ENCODE assay signal across 1 cellular context in the genomic region with DNA sequence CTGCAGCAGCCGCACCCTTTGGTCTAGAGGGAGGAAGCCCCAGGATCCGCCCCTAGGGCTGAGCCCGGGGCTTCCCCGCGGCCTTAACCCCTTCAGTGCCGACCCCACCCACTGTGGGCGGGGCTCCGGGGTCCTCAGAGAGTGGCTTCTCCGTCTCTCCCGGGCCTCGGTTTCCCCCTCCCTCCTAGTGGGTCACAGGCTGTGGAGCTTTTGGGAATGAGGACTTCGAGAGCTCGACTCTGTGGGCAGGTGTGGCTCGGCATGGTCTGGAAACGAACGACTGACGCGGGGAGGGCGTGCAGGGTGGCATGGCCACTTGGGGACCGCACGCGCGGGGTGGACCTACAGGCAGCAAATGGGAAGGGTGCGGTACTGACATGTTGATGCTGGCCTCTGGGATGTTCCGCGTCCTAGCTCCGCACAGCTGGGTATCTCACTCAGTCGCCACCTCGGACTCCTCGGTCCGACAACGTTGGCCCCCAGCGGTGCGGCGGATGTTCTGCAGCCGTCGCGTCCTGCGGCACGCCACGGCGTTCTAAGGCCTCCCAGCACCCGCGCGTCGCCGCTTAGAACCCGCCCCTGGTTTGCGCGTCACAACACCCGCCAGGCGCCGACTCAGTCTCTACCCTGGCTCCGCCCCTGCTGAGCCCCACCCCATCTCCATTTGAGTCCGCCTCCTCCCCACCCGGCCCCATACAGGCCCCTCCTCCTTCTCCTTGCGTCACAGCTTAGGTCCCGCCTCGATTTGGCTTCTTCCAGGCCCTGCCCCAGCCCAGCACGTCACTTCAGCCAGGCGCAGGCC.
TF ChIP-seq lines count a peak whose summit lies in the region.

A gene with protein sequence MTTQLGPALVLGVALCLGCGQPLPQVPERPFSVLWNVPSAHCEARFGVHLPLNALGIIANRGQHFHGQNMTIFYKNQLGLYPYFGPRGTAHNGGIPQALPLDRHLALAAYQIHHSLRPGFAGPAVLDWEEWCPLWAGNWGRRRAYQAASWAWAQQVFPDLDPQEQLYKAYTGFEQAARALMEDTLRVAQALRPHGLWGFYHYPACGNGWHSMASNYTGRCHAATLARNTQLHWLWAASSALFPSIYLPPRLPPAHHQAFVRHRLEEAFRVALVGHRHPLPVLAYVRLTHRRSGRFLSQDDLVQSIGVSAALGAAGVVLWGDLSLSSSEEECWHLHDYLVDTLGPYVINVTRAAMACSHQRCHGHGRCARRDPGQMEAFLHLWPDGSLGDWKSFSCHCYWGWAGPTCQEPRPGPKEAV (minus strand): TSS at position 570 of the 802 bp plus-strand sequence. CDS start 3,803 bp downstream, outside the sequence.
A gene with protein sequence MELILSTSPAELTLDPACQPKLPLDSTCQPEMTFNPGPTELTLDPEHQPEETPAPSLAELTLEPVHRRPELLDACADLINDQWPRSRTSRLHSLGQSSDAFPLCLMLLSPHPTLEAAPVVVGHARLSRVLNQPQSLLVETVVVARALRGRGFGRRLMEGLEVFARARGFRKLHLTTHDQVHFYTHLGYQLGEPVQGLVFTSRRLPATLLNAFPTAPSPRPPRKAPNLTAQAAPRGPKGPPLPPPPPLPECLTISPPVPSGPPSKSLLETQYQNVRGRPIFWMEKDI (minus strand): TSS at position 570 of the 802 bp plus-strand sequence. CDS start 1,942 bp downstream, outside the sequence.

TF ChIP-seq in K562, 482 proteins besides CTCF, POLR2A, EP300 and RAD21 (continues in another document):
- TF ChIP-seq, protein P1, sequence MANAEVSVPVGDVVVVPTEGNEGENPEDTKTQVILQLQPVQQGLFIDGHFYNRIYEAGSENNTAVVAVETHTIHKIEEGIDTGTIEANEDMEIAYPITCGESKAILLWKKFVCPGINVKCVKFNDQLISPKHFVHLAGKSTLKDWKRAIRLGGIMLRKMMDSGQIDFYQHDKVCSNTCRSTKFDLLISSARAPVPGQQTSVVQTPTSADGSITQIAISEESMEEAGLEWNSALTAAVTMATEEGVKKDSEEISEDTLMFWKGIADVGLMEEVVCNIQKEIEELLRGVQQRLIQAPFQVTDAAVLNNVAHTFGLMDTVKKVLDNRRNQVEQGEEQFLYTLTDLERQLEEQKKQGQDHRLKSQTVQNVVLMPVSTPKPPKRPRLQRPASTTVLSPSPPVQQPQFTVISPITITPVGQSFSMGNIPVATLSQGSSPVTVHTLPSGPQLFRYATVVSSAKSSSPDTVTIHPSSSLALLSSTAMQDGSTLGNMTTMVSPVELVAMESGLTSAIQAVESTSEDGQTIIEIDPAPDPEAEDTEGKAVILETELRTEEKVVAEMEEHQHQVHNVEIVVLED (CRISPR knock-in tag; IDR thresholded peaks at IDR 0.05), result peak; percentile 86
- TF ChIP-seq, protein P2, sequence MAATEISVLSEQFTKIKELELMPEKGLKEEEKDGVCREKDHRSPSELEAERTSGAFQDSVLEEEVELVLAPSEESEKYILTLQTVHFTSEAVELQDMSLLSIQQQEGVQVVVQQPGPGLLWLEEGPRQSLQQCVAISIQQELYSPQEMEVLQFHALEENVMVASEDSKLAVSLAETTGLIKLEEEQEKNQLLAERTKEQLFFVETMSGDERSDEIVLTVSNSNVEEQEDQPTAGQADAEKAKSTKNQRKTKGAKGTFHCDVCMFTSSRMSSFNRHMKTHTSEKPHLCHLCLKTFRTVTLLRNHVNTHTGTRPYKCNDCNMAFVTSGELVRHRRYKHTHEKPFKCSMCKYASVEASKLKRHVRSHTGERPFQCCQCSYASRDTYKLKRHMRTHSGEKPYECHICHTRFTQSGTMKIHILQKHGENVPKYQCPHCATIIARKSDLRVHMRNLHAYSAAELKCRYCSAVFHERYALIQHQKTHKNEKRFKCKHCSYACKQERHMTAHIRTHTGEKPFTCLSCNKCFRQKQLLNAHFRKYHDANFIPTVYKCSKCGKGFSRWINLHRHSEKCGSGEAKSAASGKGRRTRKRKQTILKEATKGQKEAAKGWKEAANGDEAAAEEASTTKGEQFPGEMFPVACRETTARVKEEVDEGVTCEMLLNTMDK (IDR thresholded peaks at IDR 0.05; ENCODE audit: borderline replicate concordance, insufficient read depth, low read depth, low read length, poor library complexity, severe bottlenecking), result peak; percentile 38
- TF ChIP-seq SRSF3 (IDR thresholded peaks at IDR 0.05; ENCODE audit: insufficient read depth, low read length) (no peak), MYC (IDR thresholded peaks at IDR 0.05; ENCODE audit: low read depth, low read length) (peak; percentile 32; the same call in 1 of the 2 replicates), MYC (CRISPR knock-in tag; IDR thresholded peaks at IDR 0.05; ENCODE audit: borderline replicate concordance, low read depth) (0 out of 2 replicates have a peak, but pooled peaks have one; percentile 61), FIP1L1 (IDR thresholded peaks at IDR 0.05; ENCODE audit: low read depth, low read length, poor library complexity, severe bottlenecking) (peak; percentile 52), POLR2AphosphoS5 (IDR thresholded peaks at IDR 0.05; ENCODE audit: control insufficient read depth, insufficient read depth, low read depth, low read length) (0 out of 2 replicates have a peak, but pooled peaks have one; percentile 15), RNF2 (IDR thresholded peaks at IDR 0.05) (no peak), NRF1 (conservative IDR thresholded peaks at IDR 0.05 in 1 of 2, IDR thresholded peaks at IDR 0.05 in 1 of 2) (peak; percentile 89 to 90), ZNF274 (IDR thresholded peaks at IDR 0.05; ENCODE audit: borderline replicate concordance, low read depth, low read length) (no peak), HDAC1 (IDR thresholded peaks at IDR 0.05) (peak in 1 of 2 experiments; percentile 86; a peak in 2 of 4 replicates), KLF1 (tag; IDR thresholded peaks at IDR 0.05) (peak; percentile 39; the same call in 1 of the 2 replicates), FOXK1 (CRISPR knock-in tag; IDR thresholded peaks at IDR 0.05; ENCODE audit: borderline replicate concordance) (0 out of 2 replicates have a peak, but pooled peaks have one; percentile 17), HSF4 (CRISPR knock-in tag; IDR thresholded peaks at IDR 0.05; ENCODE audit: borderline replicate concordance) (no peak), NR4A1 (CRISPR knock-in tag; IDR thresholded peaks at IDR 0.05) (no peak), NR4A1 (tag; IDR thresholded peaks at IDR 0.05) (0 out of 2 replicates have a peak, but pooled peaks have one; percentile 29), NFYB (IDR thresholded peaks at IDR 0.05; ENCODE audit: extremely low read depth, insufficient read length) (no peak), ZNF444 (CRISPR knock-in tag; IDR thresholded peaks at IDR 0.05) (no peak), IRF2 (CRISPR knock-in tag; IDR thresholded peaks at IDR 0.05) (no peak)
- TF ChIP-seq, protein P3, sequence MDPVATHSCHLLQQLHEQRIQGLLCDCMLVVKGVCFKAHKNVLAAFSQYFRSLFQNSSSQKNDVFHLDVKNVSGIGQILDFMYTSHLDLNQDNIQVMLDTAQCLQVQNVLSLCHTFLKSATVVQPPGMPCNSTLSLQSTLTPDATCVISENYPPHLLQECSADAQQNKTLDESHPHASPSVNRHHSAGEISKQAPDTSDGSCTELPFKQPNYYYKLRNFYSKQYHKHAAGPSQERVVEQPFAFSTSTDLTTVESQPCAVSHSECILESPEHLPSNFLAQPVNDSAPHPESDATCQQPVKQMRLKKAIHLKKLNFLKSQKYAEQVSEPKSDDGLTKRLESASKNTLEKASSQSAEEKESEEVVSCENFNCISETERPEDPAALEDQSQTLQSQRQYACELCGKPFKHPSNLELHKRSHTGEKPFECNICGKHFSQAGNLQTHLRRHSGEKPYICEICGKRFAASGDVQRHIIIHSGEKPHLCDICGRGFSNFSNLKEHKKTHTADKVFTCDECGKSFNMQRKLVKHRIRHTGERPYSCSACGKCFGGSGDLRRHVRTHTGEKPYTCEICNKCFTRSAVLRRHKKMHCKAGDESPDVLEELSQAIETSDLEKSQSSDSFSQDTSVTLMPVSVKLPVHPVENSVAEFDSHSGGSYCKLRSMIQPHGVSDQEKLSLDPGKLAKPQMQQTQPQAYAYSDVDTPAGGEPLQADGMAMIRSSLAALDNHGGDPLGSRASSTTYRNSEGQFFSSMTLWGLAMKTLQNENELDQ (CRISPR knock-in tag; IDR thresholded peaks at IDR 0.05; ENCODE audit: borderline replicate concordance), result 0 out of 2 replicates have a peak, but pooled peaks have one; percentile 26
- TF ChIP-seq, protein P4, sequence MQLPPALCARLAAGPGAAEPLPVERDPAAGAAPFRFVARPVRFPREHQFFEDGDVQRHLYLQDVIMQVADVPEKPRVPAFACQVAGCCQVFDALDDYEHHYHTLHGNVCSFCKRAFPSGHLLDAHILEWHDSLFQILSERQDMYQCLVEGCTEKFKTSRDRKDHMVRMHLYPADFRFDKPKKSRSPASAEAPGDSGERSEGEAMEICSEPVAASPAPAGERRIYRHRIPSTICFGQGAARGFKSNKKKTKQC (CRISPR knock-in tag; IDR thresholded peaks at IDR 0.05), result peak; percentile 70; the same call in 1 of the 2 replicates
- TF ChIP-seq, protein P5, sequence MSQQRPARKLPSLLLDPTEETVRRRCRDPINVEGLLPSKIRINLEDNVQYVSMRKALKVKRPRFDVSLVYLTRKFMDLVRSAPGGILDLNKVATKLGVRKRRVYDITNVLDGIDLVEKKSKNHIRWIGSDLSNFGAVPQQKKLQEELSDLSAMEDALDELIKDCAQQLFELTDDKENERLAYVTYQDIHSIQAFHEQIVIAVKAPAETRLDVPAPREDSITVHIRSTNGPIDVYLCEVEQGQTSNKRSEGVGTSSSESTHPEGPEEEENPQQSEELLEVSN (IDR thresholded peaks at IDR 0.05; ENCODE audit: borderline replicate concordance in 1 of 2, extremely low read depth in 1 of 2, insufficient read depth in 1 of 2, insufficient read length in 1 of 2, low read depth in 1 of 2, low read length in 1 of 2, poor library complexity in 1 of 2, severe bottlenecking in 1 of 2), result peak in 1 of 2 experiments; percentile 26
- TF ChIP-seq, protein P6, sequence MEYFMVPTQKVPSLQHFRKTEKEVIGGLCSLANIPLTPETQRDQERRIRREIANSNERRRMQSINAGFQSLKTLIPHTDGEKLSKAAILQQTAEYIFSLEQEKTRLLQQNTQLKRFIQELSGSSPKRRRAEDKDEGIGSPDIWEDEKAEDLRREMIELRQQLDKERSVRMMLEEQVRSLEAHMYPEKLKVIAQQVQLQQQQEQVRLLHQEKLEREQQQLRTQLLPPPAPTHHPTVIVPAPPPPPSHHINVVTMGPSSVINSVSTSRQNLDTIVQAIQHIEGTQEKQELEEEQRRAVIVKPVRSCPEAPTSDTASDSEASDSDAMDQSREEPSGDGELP (CRISPR knock-in tag; IDR thresholded peaks at IDR 0.05; ENCODE audit: borderline replicate concordance), result peak; percentile 92
- TF ChIP-seq, protein P7, sequence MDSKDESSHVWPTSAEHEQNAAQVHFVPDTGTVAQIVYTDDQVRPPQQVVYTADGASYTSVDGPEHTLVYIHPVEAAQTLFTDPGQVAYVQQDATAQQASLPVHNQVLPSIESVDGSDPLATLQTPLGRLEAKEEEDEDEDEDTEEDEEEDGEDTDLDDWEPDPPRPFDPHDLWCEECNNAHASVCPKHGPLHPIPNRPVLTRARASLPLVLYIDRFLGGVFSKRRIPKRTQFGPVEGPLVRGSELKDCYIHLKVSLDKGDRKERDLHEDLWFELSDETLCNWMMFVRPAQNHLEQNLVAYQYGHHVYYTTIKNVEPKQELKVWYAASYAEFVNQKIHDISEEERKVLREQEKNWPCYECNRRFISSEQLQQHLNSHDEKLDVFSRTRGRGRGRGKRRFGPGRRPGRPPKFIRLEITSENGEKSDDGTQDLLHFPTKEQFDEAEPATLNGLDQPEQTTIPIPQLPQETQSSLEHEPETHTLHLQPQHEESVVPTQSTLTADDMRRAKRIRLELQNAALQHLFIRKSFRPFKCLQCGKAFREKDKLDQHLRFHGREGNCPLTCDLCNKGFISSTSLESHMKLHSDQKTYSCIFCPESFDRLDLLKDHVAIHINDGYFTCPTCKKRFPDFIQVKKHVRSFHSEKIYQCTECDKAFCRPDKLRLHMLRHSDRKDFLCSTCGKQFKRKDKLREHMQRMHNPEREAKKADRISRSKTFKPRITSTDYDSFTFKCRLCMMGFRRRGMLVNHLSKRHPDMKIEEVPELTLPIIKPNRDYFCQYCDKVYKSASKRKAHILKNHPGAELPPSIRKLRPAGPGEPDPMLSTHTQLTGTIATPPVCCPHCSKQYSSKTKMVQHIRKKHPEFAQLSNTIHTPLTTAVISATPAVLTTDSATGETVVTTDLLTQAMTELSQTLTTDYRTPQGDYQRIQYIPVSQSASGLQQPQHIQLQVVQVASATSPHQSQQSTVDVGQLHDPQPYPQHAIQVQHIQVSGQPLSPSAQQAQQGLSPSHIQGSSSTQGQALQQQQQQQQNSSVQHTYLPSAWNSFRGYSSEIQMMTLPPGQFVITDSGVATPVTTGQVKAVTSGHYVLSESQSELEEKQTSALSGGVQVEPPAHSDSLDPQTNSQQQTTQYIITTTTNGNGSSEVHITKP (IDR thresholded peaks at IDR 0.05; ENCODE audit: partially characterized antibody), result peak; percentile 23
- TF ChIP-seq, protein P8, sequence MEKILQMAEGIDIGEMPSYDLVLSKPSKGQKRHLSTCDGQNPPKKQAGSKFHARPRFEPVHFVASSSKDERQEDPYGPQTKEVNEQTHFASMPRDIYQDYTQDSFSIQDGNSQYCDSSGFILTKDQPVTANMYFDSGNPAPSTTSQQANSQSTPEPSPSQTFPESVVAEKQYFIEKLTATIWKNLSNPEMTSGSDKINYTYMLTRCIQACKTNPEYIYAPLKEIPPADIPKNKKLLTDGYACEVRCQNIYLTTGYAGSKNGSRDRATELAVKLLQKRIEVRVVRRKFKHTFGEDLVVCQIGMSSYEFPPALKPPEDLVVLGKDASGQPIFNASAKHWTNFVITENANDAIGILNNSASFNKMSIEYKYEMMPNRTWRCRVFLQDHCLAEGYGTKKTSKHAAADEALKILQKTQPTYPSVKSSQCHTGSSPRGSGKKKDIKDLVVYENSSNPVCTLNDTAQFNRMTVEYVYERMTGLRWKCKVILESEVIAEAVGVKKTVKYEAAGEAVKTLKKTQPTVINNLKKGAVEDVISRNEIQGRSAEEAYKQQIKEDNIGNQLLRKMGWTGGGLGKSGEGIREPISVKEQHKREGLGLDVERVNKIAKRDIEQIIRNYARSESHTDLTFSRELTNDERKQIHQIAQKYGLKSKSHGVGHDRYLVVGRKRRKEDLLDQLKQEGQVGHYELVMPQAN (IDR thresholded peaks at IDR 0.05; ENCODE audit: borderline replicate concordance), result peak; percentile 88; the same call in 1 of the 2 replicates
